In genomic region chr3:49017646-49017977, GRCh38 we compare ENCODE assay signal across 8 cellular contexts. TPM values are rescaled to one million over a fixed set of nuclear protein-coding genes. Genes with fewer than 3 reads are reported as not detected.
A peak's percentile ranks its signal among the peaks of the same experiment; 100 is the strongest.
DNase-seq lines count a peak whose midpoint lies in the region; ATAC-seq lines count a peak whose summit lies in the region.

No MANE protein-coding gene starts in this region.

- H3K4me1 ChIP-seq in esophagus (ENCODE audit: control insufficient read depth in 2 of 2, insufficient read depth in 2 of 2, low read length in 1 of 2), result peaks cover 5 to 25% of the 10 kb centered on the region in 2 donors
- H3K4me1 ChIP-seq in rectal smooth muscle tissue (ENCODE audit: control insufficient read depth, insufficient read depth, low read length), result peaks cover 12% of the 10 kb centered on the region

- no peaks in the 10 kb centered on the region for H3K9me3 ChIP-seq in esophagus (ENCODE audit: control insufficient read depth in 2 of 2, insufficient read depth in 1 of 2, low read depth in 1 of 2, low read length in 1 of 2)

- H3K27ac ChIP-seq in esophagus (ENCODE audit: low read depth in 2 of 2, low read length in 1 of 2) (peak overlapping the region; percentile 84 to 90), rectal smooth muscle tissue (ENCODE audit: low read depth, low read length) (peak overlapping the region; percentile 63)

- 2% methylated on average over 21 of the region's 21 CpGs for whole genome bisulfite sequencing in esophagus, 2 donors

- peaks cover 32% of the 10 kb centered on the region for H3K36me3 ChIP-seq in H7 (replicated peaks; ENCODE audit: control insufficient read depth, insufficient read depth, low read length)
- peaks cover 8 to 30% of the 10 kb centered on the region in 2 donors for H3K36me3 ChIP-seq in esophagus (ENCODE audit: control insufficient read depth in 2 of 2, insufficient read depth in 2 of 2, low read length in 1 of 2)
- peaks cover 22% of the 10 kb centered on the region for H3K36me3 ChIP-seq in rectal smooth muscle tissue (ENCODE audit: control insufficient read depth, insufficient read depth, low read length)

- no peak for ATAC-seq in HG03196 (IDR thresholded peaks at IDR 0.05; ENCODE audit: unreplicated experiment)
- no peak for ATAC-seq in GM19397 (IDR thresholded peaks at IDR 0.05; ENCODE audit: unreplicated experiment)
- no peak for ATAC-seq in HG03354 (IDR thresholded peaks at IDR 0.05; ENCODE audit: poor library complexity, severe bottlenecking, unreplicated experiment)

- DNase-seq in H7 (peak; percentile 72), RKO (ENCODE audit: low spot score) (peak; percentile 32), HK-2 (ENCODE audit: unreplicated experiment) (no peak)

- no peaks in the 10 kb centered on the region for H3K27me3 ChIP-seq in H7 (ENCODE audit: control insufficient read depth, insufficient read depth, low read length)
- H3K27me3 ChIP-seq in esophagus (ENCODE audit: control insufficient read depth in 1 of 2, insufficient read depth in 2 of 2, low read length in 2 of 2), result no peaks in the 10 kb centered on the region
- H3K27me3 ChIP-seq in rectal smooth muscle tissue (ENCODE audit: control insufficient read depth, insufficient read depth, low read length), result no peaks in the 10 kb centered on the region

- peak overlapping the region; percentile 92 for H3K4me3 ChIP-seq in H7 (ENCODE audit: insufficient read depth, low read depth, low read length)
- H3K4me3 ChIP-seq in esophagus (ENCODE audit: low read depth in 1 of 2, low read length in 2 of 2), result peak overlapping the region; percentile 76 to 88
- H3K4me3 ChIP-seq in rectal smooth muscle tissue (ENCODE audit: low read length), result peak overlapping the region; percentile 82

- peak overlapping the region; percentile 28 for H3K9ac ChIP-seq in rectal smooth muscle tissue (ENCODE audit: low read length)

RNA-seq across cellular contexts. Expression of gene DALRD3, which starts 0.8 kb away (rescaled TPM):
- total RNA-seq in H7 (2014; rRNA removed; shearing (Covaris generic)), result 55.5 and 65.9 TPM in 2 replicates
- 10 to 100 TPM; 22.2 to 26.9 TPM for polyA plus RNA-seq in esophagus

RNA-seq across cellular contexts. Expression of gene NDUFAF3, which starts 4.3 kb away (rescaled TPM):
- 81.2 and 94.8 TPM in 2 replicates for total RNA-seq in H7 (2014; rRNA removed; shearing (Covaris generic))
- polyA plus RNA-seq in esophagus, result 10 to 100 TPM; 65.1 to 65.7 TPM

RNA-seq across cellular contexts. Expression of gene WDR6, which starts 10.4 kb away (rescaled TPM):
- 141 and 151 TPM in 2 replicates for total RNA-seq in H7 (2014; rRNA removed; shearing (Covaris generic))
- 10 to 100 TPM; 64.5 to 79.0 TPM for polyA plus RNA-seq in esophagus

RNA-seq across cellular contexts. Expression of gene IMPDH2, which starts 11.6 kb away (rescaled TPM):
- total RNA-seq in H7 (2014; rRNA removed; shearing (Covaris generic)), result 409 and 490 TPM in 2 replicates
- 100 to 1,000 TPM; 121 to 176 TPM for polyA plus RNA-seq in esophagus

RNA-seq across cellular contexts. Expression of gene P4HTM, which starts 27.6 kb away (rescaled TPM):
- 17.6 and 22.4 TPM in 2 replicates for total RNA-seq in H7 (2014; rRNA removed; shearing (Covaris generic))
- polyA plus RNA-seq in esophagus, result 10 to 100 TPM; 10.7 to 14.5 TPM
